In the genomic region with DNA sequence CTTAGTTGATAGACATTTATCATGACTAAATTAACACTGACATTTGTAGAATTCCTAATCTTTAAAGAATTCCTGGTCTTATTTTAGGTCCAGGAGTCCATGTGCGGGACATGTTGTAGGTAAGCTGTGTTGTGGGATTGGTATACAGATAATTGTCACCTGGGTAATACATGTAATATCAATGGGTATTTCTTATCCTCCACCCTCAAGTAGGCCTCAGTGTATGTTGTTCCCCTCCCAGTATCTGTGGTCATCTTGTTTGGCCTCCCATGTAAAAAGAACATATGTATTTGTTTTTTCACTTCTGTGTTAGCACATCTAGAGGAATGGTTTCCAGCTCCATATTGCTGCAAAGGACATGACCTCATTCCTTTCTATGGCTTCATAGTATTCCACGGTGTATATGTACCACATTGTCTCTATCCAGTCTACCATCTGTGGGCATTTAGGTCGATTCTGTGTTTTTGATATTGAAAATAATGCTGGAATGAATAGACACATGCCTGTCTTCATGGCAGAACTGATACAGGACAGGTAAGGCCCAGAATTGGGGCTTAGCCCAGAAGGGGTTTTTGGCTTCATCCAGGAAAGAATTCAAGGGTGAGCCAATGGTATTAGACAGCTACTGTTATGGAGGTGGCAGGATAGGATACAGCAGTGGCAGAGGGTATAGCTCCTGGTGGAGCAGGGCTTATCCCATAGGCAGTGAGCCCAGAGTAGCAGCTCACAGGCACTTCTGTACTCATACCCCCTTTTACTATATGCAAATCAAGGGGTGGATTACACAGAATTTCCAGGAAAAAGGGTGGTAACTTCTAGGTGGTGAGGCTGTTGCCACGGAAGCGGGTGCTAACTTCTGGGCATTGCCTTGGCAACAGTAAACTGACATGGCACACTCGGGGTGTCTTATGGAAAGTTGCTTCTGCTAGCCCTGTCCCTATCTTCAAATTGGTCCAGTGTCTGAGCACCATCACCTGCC, we compare ENCODE assay signal across 1 cellular context.
TF ChIP-seq lines count a peak whose summit lies in the region.

No MANE protein-coding gene starts in this region.

TF ChIP-seq in endothelial cell of umbilical vein, 7 proteins besides CTCF, POLR2A, EP300 and RAD21:
- TF ChIP-seq GATA2 (IDR thresholded peaks at IDR 0.05; ENCODE audit: insufficient read depth, insufficient read length, low read depth, low read length) (no peak), JUN (IDR thresholded peaks at IDR 0.05; ENCODE audit: borderline replicate concordance, insufficient read depth, insufficient read length, low read depth) (no peak), MYC (IDR thresholded peaks at IDR 0.05; ENCODE audit: low read depth, low read length) (no peak), MAX (IDR thresholded peaks at IDR 0.05; ENCODE audit: insufficient read depth, insufficient read length) (no peak)
